ENCODE assay signal across 8 cellular contexts in the genomic region with DNA sequence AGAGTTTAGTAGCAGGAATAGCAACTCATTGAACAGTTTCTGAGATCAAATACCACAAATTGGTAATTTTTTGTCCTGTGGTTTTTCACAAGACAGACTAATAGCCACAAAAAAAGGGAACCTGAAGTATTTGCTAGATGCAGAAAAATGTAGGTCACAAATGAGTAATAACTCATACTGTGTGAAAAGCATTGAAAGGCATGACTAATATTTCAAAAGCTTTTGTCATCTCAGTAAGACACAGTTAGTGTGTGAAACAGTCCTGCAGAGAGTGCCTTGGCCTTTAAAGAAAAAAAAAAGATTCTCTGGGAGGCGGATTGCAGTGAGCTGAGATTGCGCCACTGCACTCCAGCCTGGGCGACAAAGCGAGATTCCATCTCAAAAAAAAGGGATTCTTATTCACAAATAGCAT.
DNase-seq lines count a peak whose midpoint lies in the region; ATAC-seq and TF ChIP-seq lines count a peak whose summit lies in the region.

No MANE protein-coding gene starts in this region.

- CTCF ChIA-PET in HEK293T (lab: Yijun Ruan, JAX) = no interaction called here

- ATAC-seq in GM18511 (IDR thresholded peaks at IDR 0.05; ENCODE audit: unreplicated experiment) = peak; percentile 99
- ATAC-seq in HG02642 (IDR thresholded peaks at IDR 0.05; ENCODE audit: poor library complexity, unreplicated experiment) = peak; percentile 100

- POLR2A ChIA-PET in HEK293T (lab: Yijun Ruan, JAX) = no interaction called here

- DNase-seq in NOMO-1 (lab: John Stamatoyannopoulos, UW; ENCODE audit: unreplicated experiment in 2 of 2) (peak; percentile 64 to 91), hepatic stellate cell (ENCODE audit: low spot score) (peak; percentile 12), cerebellar nuclear complex (lab: John Stamatoyannopoulos, UW) (no peak), NCI-H524 treated with DMSO at 0.1 percent for 48 hours (lab: John Stamatoyannopoulos, UW) (no peak), HEK293T (ENCODE audit: extremely low spot score) (no peak)
- DNase-seq in stimulated activated CD4-positive, alpha-beta T cell treated with anti-CD3 and anti-CD28 coated beads, Interleukin-2, amount 100 ng/mL, for 48 hours = no peak

TF ChIP-seq in HEK293T, 16 proteins besides CTCF, POLR2A, EP300 and RAD21:
- TF ChIP-seq SP1 (IDR thresholded peaks at IDR 0.05) (no peak), ZNF384 (IDR thresholded peaks at IDR 0.05) (no peak), ELF4 (IDR thresholded peaks at IDR 0.05) (no peak), ARNT (IDR thresholded peaks at IDR 0.05) (no peak), FOXK2 (IDR thresholded peaks at IDR 0.05) (no peak), FOXA1 (IDR thresholded peaks at IDR 0.05) (no peak)
TF ChIP-seq in HEK293T: peak in this region for 0.

Comparison
In these comparisons a context has a peak if more than half of its experiments do, and no peak if none do; other contexts are left out.
1. DNase-seq: peak in NOMO-1 (2 of 2) and hepatic stellate cell (single experiment); none in cerebellar nuclear complex (0 of 2), stimulated activated CD4-positive, alpha-beta T cell treated with anti-CD3 and anti-CD28 coated beads, Interleukin-2, amount 100 ng/mL, for 48 hours (0 of 2), NCI-H524 treated with DMSO at 0.1 percent for 48 hours (single experiment) and HEK293T (single experiment).